ENCODE assay signal across 12 cellular contexts in the genomic region with DNA sequence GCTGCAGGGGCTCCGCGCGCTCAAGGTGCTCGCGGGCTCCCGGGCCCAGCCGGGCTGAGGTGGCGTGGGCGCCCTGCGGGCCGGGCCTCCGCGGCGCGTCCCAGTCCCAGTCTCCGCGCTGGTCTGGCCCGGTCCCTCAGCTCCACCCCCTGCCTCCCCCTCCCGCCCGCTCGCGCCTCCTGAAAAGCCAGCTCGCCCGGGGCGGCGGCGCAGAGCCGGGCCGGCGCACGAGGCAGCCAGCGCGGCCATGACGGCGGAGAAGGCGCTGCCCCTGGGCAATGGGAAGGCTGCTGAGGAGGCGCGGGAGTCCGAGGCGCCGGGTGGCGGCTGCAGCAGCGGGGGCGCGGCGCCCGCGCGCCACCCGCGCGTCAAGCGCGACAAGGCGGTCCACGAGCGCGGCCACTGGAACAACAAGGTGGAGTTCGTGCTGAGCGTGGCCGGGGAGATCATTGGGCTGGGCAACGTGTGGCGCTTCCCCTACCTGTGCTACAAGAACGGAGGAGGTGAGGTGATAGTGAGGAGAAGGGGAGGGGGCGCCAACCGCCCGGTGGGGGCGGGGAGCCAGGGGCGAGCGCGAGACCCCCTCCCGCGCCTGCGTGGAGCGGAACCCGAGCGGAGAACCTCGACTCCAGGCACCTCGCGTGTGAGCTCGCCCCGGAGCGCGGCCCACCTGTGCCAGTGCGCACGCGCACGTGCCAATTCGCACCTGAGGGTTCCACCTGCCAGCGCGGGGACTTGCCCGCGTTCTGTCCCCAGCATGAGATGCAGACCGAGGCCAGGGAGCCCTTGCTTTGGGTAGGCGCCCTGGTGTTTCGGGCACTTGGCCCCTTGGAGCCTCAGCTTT. TPM values are rescaled to one million over a fixed set of nuclear protein-coding genes. Genes with fewer than 3 reads are reported as not detected.
DNase-seq lines count a peak whose midpoint lies in the region; ATAC-seq and TF ChIP-seq lines count a peak whose summit lies in the region.
"Had no signal": no experiment of that assay in that cellular context is flagged by ENCODE, and none has a peak within 500 bp of the region (broad histone marks: within the 10 kb centered on the region; RNA-seq: fewer than 3 reads in every experiment).

A gene (plus strand): TSS at position 210 of the 844 bp plus-strand sequence. CDS start 38 bp downstream, at position 248.

- peaks cover 6 to 21% (median 12%) of the 10 kb centered on the region in 10 experiments; a peak in 17 of 20 replicates for H3K4me1 ChIP-seq in BLaER1 treated with 17β-estradiol and CSF1 and Interleukin-3, amounts not matched to agents 10 nM and 100 nM
- H3K4me1 ChIP-seq in heart left ventricle (peaks cover 0 to 11% (median 0%) of the 10 kb centered on the region in 12 donors), trophoblast cell (ENCODE audit: control insufficient read depth in 1 of 2, insufficient read depth in 2 of 2, low read length in 2 of 2) (peaks cover 0 to 9% of the 10 kb centered on the region in 2 experiments), tibial nerve (peaks cover 0 to 12% (median 0%) of the 10 kb centered on the region in 4 donors)

- no peaks in the 10 kb centered on the region for H3K79me2 ChIP-seq in trophoblast cell (ENCODE audit: control insufficient read depth, insufficient read depth, low read length, poor library complexity)

- H3K4me2 ChIP-seq in BLaER1 treated with 17β-estradiol and CSF1 and Interleukin-3, amounts not matched to agents 10 nM and 100 nM = peak within 1 kb of the TSS; percentile 84 to 95 (median 90)
- H3K4me2 ChIP-seq in trophoblast cell (ENCODE audit: low read length) = peak within 1 kb of the TSS; percentile 78

- 0 out of 22 replicates have a peak, but pooled peaks cover 0 to 10% (median 0%) of the 10 kb centered on the region in 11 experiments for H4K20me1 ChIP-seq in BLaER1 treated with 17β-estradiol and CSF1 and Interleukin-3, amounts not matched to agents 10 nM and 100 nM

- no peaks in the 10 kb centered on the region for H3K9me3 ChIP-seq in BLaER1 treated with 17β-estradiol and CSF1 and Interleukin-3, amounts not matched to agents 10 nM and 100 nM (replicated peaks in 1 of 11)
- no peaks in the 10 kb centered on the region for H3K9me3 ChIP-seq in heart left ventricle
- H3K9me3 ChIP-seq in trophoblast cell (ENCODE audit: insufficient read depth, low read depth, low read length) = peaks cover 4% of the 10 kb centered on the region
- H3K9me3 ChIP-seq in tibial nerve = no peaks in the 10 kb centered on the region

- TF ChIP-seq EP300 in tibial nerve (IDR thresholded peaks at IDR 0.05) = no peak

- no peak within 1 kb of the TSS for H4K91ac ChIP-seq in trophoblast cell (ENCODE audit: low read depth, low read length)

- no peak within 1 kb of the TSS for H3K4ac ChIP-seq in trophoblast cell (ENCODE audit: low read depth, low read length)

- H3K23ac ChIP-seq in trophoblast cell (ENCODE audit: low read length) = no peak within 1 kb of the TSS

- H3K4me3 ChIP-seq in BLaER1 treated with 17β-estradiol and CSF1 and Interleukin-3, amounts not matched to agents 10 nM and 100 nM = peak within 1 kb of the TSS; percentile 46 to 66 (median 54)
- peak within 1 kb of the TSS in 9 of 12 donors; percentile 2 to 45 (median 27) for H3K4me3 ChIP-seq in heart left ventricle
- H3K4me3 ChIP-seq in trophoblast cell (ENCODE audit: low read depth, low read length) = peak within 1 kb of the TSS; percentile 62
- peak within 1 kb of the TSS in 1 of 4 donors; percentile 40 for H3K4me3 ChIP-seq in tibial nerve

- no peak for TF ChIP-seq POLR2A in heart left ventricle (IDR thresholded peaks at IDR 0.05)
- TF ChIP-seq POLR2A in tibial nerve (IDR thresholded peaks at IDR 0.05) = no peak

- H2BK120ac ChIP-seq in trophoblast cell (ENCODE audit: insufficient read depth, low read length, poor library complexity) = no peak within 1 kb of the TSS

- no peak within 1 kb of the TSS for H2BK12ac ChIP-seq in trophoblast cell (ENCODE audit: low read length)

- no peak within 1 kb of the TSS for H4K12ac ChIP-seq in trophoblast cell (ENCODE audit: low read depth, low read length)

- H2AK5ac ChIP-seq in trophoblast cell (ENCODE audit: low read length) = no peak within 1 kb of the TSS

- no peak within 1 kb of the TSS for H2BK5ac ChIP-seq in trophoblast cell (ENCODE audit: low read depth, low read length, poor library complexity)

- H4K8ac ChIP-seq in trophoblast cell (ENCODE audit: low read depth, low read length) = no peak within 1 kb of the TSS

- peaks cover 24 to 47% (median 40%) of the 10 kb centered on the region in 11 experiments for H3K27me3 ChIP-seq in BLaER1 treated with 17β-estradiol and CSF1 and Interleukin-3, amounts not matched to agents 10 nM and 100 nM
- H3K27me3 ChIP-seq in heart left ventricle (peaks cover 10 to 47% (median 28%) of the 10 kb centered on the region in 9 donors), trophoblast cell (ENCODE audit: insufficient read depth, low read length) (peaks cover 23% of the 10 kb centered on the region), tibial nerve (peaks cover 0 to 35% of the 10 kb centered on the region in 2 donors)

- no peaks in the 10 kb centered on the region for H3K79me1 ChIP-seq in trophoblast cell (ENCODE audit: low read length)

- H3K14ac ChIP-seq in trophoblast cell (ENCODE audit: low read length) = no peak within 1 kb of the TSS

- H3K36me3 ChIP-seq in BLaER1 treated with 17β-estradiol and CSF1 and Interleukin-3, amounts not matched to agents 10 nM and 100 nM = no peaks in the 10 kb centered on the region
- no peaks in the 10 kb centered on the region for H3K36me3 ChIP-seq in heart left ventricle
- H3K36me3 ChIP-seq in trophoblast cell (ENCODE audit: control insufficient read depth in 1 of 2, insufficient read depth in 2 of 2, low read length in 2 of 2) = no peaks in the 10 kb centered on the region
- no peaks in the 10 kb centered on the region for H3K36me3 ChIP-seq in tibial nerve

- CTCF ChIA-PET in RWPE1 (lab: Yijun Ruan, JAX) = no interaction called here

- ATAC-seq in heart left ventricle = peak in 2 of 4 donors; percentile 43 to 68
- no peak for ATAC-seq in GM18502 (IDR thresholded peaks at IDR 0.05; ENCODE audit: poor library complexity, unreplicated experiment)
- no peak for ATAC-seq in HG02623 (IDR thresholded peaks at IDR 0.05; ENCODE audit: unreplicated experiment)

- 5 to 8% (median 5%) methylated on average over 41 to 96 of the region's 96 CpGs for WGBS in heart left ventricle, 4 donors
- WGBS in trophoblast cell (ENCODE audit: extremely low coverage, insufficient coverage, insufficient read length) = no CpG with 5 or more reads among the region's 96 CpGs
- 5 to 6% methylated on average over 38 to 73 of the region's 96 CpGs for WGBS in tibial nerve, 2 donors

- H2AFZ ChIP-seq in trophoblast cell (ENCODE audit: insufficient read depth, low read length, poor library complexity) = no peak within 1 kb of the TSS

- intact Hi-C loops in heart left ventricle (cut with DNase I) = no loop called here

- H3K18ac ChIP-seq in trophoblast cell (ENCODE audit: low read length) = no peak within 1 kb of the TSS

- peak; percentile 46 for DNase-seq in RWPE1 (ENCODE audit: low spot score)
- no peak for DNase-seq in heart left ventricle
- peak; percentile 75 to 84 for DNase-seq in trophoblast cell
- DNase-seq in tibial nerve (ENCODE audit: low spot score in 2 of 2) = no peak
- DNase-seq in activated CD4-positive, alpha-beta T cell treated with anti-CD3 and anti-CD28 coated beads for 1 hour = no peak
- DNase-seq: activated CD4-positive, alpha-beta T cell treated with anti-CD3 and anti-CD28 coated beads for 48 hours; CD4-positive, alpha-beta memory T cell; HFFc6 had no signal

- H3K27ac ChIP-seq in BLaER1 treated with 17β-estradiol and CSF1 and Interleukin-3, amounts not matched to agents 10 nM and 100 nM = 0 out of 22 replicates have a peak within 1 kb of the TSS, but pooled peaks of 1 of the 11 experiments have one; percentile 17
- H3K27ac ChIP-seq in RWPE1 (no peak within 1 kb of the TSS), heart left ventricle (no peak within 1 kb of the TSS), trophoblast cell (ENCODE audit: low read depth, low read length) (no peak within 1 kb of the TSS), tibial nerve (no peak within 1 kb of the TSS)

- H3K9ac ChIP-seq in BLaER1 treated with 17β-estradiol and CSF1 and Interleukin-3, amounts not matched to agents 10 nM and 100 nM = peak within 1 kb of the TSS in 7 of 11 experiments; percentile 42 to 65 (median 53); a peak in 11 of 22 replicates
- H3K9ac ChIP-seq in trophoblast cell (ENCODE audit: low read length) = no peak within 1 kb of the TSS

- POLR2A ChIA-PET in RWPE1 (lab: Yijun Ruan, JAX; ENCODE audit: low non-redundant PET) = no interaction called here

- no peak for TF ChIP-seq CTCF in RWPE1 (conservative IDR thresholded peaks at IDR 0.05; ENCODE audit: low read depth)
- no peak for TF ChIP-seq CTCF in heart left ventricle (IDR thresholded peaks at IDR 0.05)
- no peak for TF ChIP-seq CTCF in tibial nerve (IDR thresholded peaks at IDR 0.05)

RNA-seq across cellular contexts. Expression of the gene that starts here (rescaled TPM):
- total RNA-seq in heart left ventricle (not detected), tibial nerve (under 1 TPM in 3 of 4 donors, not detected in 1; 0.30 to 0.44 (median 0.42) TPM)
- polyA plus RNA-seq in heart left ventricle = not detected
- 0.01 and 0.03 TPM in 2 replicates for polyA plus RNA-seq in trophoblast cell (2013)
- total RNA-seq: CD4-positive, alpha-beta memory T cell; glomerular endothelial cell had no signal
- polyA plus RNA-seq: CD4-positive, alpha-beta memory T cell had no signal

Comparison
In these comparisons a context has a peak if more than half of its experiments do, and no peak if none do; other contexts are left out.
1. DNase-seq: peak in RWPE1 (single experiment) and trophoblast cell (2 of 2); none in heart left ventricle (0 of 5), tibial nerve (0 of 2) and activated CD4-positive, alpha-beta T cell treated with anti-CD3 and anti-CD28 coated beads for 1 hour (single experiment).